In the genomic region with DNA sequence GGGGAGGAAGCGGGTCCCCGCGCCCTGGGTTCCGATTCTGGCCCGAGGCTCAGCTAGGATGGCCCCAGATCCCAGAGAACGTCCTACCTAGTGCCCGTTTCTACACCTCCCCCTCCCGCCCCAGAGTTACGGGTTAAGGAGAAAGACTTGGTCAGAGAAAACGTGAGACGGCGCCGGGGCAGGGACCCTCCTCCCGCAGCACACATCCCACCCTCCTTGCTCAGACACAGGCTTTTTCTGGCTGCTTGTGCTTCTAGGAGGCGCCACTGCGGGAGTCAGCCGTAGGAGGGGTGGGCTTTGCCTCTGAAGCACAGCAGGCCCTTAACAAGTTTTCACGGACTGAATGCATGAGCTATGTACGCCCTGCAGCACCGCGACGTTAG, we compare ENCODE assay signal across 9 cellular contexts.
DNase-seq lines count a peak whose midpoint lies in the region; ATAC-seq and TF ChIP-seq lines count a peak whose summit lies in the region.
"Had no signal": no experiment of that assay in that cellular context is flagged by ENCODE, and none has a peak within 500 bp of the region (broad histone marks: within the 10 kb centered on the region; RNA-seq: fewer than 3 reads in every experiment).

No MANE protein-coding gene starts in this region.

- H3K9me3 ChIP-seq in SU-DHL-6 (ENCODE audit: insufficient read depth, low read length) (no peaks in the 10 kb centered on the region), left ventricle myocardium inferior (replicated peaks) (peaks cover 12% of the 10 kb centered on the region)

- H3K4me2 ChIP-seq in SU-DHL-6 (ENCODE audit: low read depth, low read length, poor library complexity, severe bottlenecking) = peak overlapping the region; percentile 88

- no peak for DNase-seq in T-helper 2 cell treated with Interferon-gamma antibody and Interleukin-4, amounts not matched to agents 5 μg/mL and 100 μg/mL, for 36 hours (ENCODE audit: low spot score)
- no peak for DNase-seq in T-helper 2 cell
- DNase-seq in left ventricle myocardium inferior = no peak
- DNase-seq in T1000 (lab: John Stamatoyannopoulos, UW) = no peak
- no peak for DNase-seq in COLO829 (ENCODE audit: low spot score)

- peaks cover 21% of the 10 kb centered on the region for H3K4me1 ChIP-seq in left ventricle myocardium inferior

- peak overlapping the region; percentile 100 for H2AFZ ChIP-seq in SU-DHL-6 (ENCODE audit: low read depth, low read length, severe bottlenecking)

- H3K27me3 Mint-ChIP-seq in T-helper 2 cell treated with Interferon-gamma antibody and Interleukin-4, amounts not matched to agents 5 μg/mL and 100 μg/mL, for 36 hours (ENCODE audit: low read depth) = peaks cover 64% of the 10 kb centered on the region

- H3K27ac Mint-ChIP-seq in T-helper 2 cell treated with Interferon-gamma antibody and Interleukin-4, amounts not matched to agents 5 μg/mL and 100 μg/mL, for 36 hours = no peak overlapping the region

- H3K27me3 ChIP-seq in SU-DHL-6 (ENCODE audit: low read length) (no peaks in the 10 kb centered on the region), left ventricle myocardium inferior (ENCODE audit: low read depth) (peaks cover 93% of the 10 kb centered on the region)

- H3K9me3 Mint-ChIP-seq in T-helper 2 cell treated with Interferon-gamma antibody and Interleukin-4, amounts not matched to agents 5 μg/mL and 100 μg/mL, for 36 hours = no peaks in the 10 kb centered on the region
- H3K9me3 Mint-ChIP-seq: activated naive CD4-positive, alpha-beta T cell treated with anti-CD3 and anti-CD28 coated beads, Interleukin-2, amount 50 U/mL, for 72 hours had no signal

- H3K4me1 Mint-ChIP-seq in T-helper 2 cell treated with Interferon-gamma antibody and Interleukin-4, amounts not matched to agents 5 μg/mL and 100 μg/mL, for 36 hours (ENCODE audit: low read depth) = peaks cover 8% of the 10 kb centered on the region

- H3K9me2 ChIP-seq in SU-DHL-6 (replicated peaks; ENCODE audit: insufficient read depth, low read length) = no peaks in the 10 kb centered on the region

- H3K36me3 Mint-ChIP-seq in T-helper 2 cell treated with Interferon-gamma antibody and Interleukin-4, amounts not matched to agents 5 μg/mL and 100 μg/mL, for 36 hours (ENCODE audit: low read depth) = no peaks in the 10 kb centered on the region

- ATAC-seq in GM21515 (IDR thresholded peaks at IDR 0.05; ENCODE audit: unreplicated experiment) = no peak

- H3K79me2 ChIP-seq in SU-DHL-6 (ENCODE audit: insufficient read depth, low read length) = no peaks in the 10 kb centered on the region

- H3F3A ChIP-seq in SU-DHL-6 (ENCODE audit: insufficient read depth) = no peaks in the 10 kb centered on the region

- H3K4me3 ChIP-seq in SU-DHL-6 (ENCODE audit: insufficient read depth, low read length, poor library complexity, severe bottlenecking) = peak overlapping the region; percentile 55
- peak overlapping the region; percentile 73 for H3K4me3 ChIP-seq in left ventricle myocardium inferior
- peak overlapping the region; percentile 33 to 55 (median 44) for H3K4me3 ChIP-seq in skin epidermis

- peak overlapping the region; percentile 69 for H3K4me3 Mint-ChIP-seq in T-helper 2 cell treated with Interferon-gamma antibody and Interleukin-4, amounts not matched to agents 5 μg/mL and 100 μg/mL, for 36 hours

- H3K36me3 ChIP-seq in SU-DHL-6 (ENCODE audit: low read length) (no peaks in the 10 kb centered on the region), left ventricle myocardium inferior (no peaks in the 10 kb centered on the region)

- no peaks in the 10 kb centered on the region for H4K20me1 ChIP-seq in SU-DHL-6 (ENCODE audit: low read depth, low read length)

- no peak overlapping the region for H3K27ac ChIP-seq in SU-DHL-6 (ENCODE audit: low read depth, low read length)
- H3K27ac ChIP-seq in left ventricle myocardium inferior (replicated peaks) = no peak overlapping the region
- peak overlapping the region in 1 of 21 experiments; percentile 5 for H3K27ac ChIP-seq in skin epidermis

- no peak for TF ChIP-seq CTCF in SU-DHL-6 (IDR thresholded peaks at IDR 0.05; ENCODE audit: insufficient read depth, low read length, poor library complexity, severe bottlenecking)
- no peak for TF ChIP-seq CTCF in left ventricle myocardium inferior (IDR thresholded peaks at IDR 0.05; ENCODE audit: borderline replicate concordance)

- H3K9ac ChIP-seq in SU-DHL-6 (ENCODE audit: low read length) = peak overlapping the region; percentile 62

- intact Hi-C loops in left ventricle myocardium inferior (cut with micrococcal nuclease) = loop anchor here (5.0 kb wide), 1 partner anchor 419 kb away; no protein-coding TSS in a partner anchor
